Comparison of ENCODE assay signal across 8 cellular contexts in the genomic region with DNA sequence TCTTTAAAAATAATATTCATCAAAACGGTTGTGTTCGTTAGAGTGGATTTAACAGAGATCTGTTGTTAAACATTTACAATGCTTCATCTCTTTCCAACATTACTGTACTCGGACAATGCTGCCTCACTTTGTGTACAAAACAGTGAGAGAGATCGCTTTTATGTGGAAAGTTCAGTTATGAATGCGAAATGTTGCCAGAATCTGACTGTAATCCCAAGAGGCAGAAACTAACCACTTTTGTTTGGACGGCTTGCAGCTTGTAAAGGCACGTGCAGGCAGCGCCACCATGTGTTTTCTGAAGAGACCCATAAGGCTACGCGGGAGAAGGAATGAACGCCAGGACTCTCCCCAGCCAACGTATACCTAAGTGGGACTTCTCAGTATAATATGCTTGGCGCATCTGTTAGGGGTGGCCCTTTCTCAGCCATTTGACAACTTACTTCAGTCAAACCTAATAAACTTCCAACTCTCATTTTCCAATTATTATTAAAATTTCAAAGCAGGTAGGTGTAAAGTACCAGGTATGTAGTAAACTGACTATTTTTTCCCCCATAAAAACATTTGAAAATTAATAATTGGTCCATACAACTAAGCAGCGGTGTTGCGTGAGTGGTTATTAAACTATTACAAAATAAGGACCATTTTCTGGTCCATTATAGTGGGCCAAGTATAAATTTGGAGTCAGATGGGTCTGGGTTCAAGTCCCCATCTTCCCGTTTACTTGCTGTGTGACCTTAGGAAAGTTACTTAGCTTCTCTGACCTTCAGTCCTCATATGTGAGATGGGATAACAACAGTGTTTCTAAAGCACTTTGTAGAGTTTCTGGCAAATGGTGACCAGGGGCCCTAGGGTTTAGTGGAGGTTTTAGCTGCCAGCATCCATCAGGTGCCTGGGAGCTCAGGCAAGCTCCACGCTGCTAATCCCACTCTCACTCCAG. TPM values are rescaled to one million over a fixed set of nuclear protein-coding genes. Genes with fewer than 3 reads are reported as not detected.
DNase-seq lines count a peak whose midpoint lies in the region; ATAC-seq and TF ChIP-seq lines count a peak whose summit lies in the region.

No MANE protein-coding gene starts in this region.

- no peaks in the 10 kb centered on the region for H3K36me3 Mint-ChIP-seq in activated T-helper 2 cell treated with anti-CD3 and anti-CD28 coated beads, Interferon-gamma antibody, Interleukin-2, Interleukin-4, amounts not matched to agents 10 μg/mL and 5 μg/mL and 100 μg/mL, durations not matched to agents 14 hours and 24 hours and 36 hours (ENCODE audit: low read depth)
- H3K36me3 Mint-ChIP-seq in neural progenitor cell = peaks cover 9% of the 10 kb centered on the region

- TF ChIP-seq CTCF in Panc1 (IDR thresholded peaks at IDR 0.05) (peak; percentile 89), fibroblast of the aortic adventitia (IDR thresholded peaks at IDR 0.05; ENCODE audit: insufficient read depth, low read length) (peak; percentile 78), neural progenitor cell (IDR thresholded peaks at IDR 0.05) (peak; percentile 92), thyroid gland (IDR thresholded peaks at IDR 0.05) (peak; percentile 37 to 86 (median 76))

- H3K4me3 ChIP-seq in Panc1 (ENCODE audit: low read depth in 2 of 2, low read length in 2 of 2) (no peak overlapping the region), fibroblast of the aortic adventitia (ENCODE audit: low read depth, low read length) (no peak overlapping the region), neural progenitor cell (no peak overlapping the region), thyroid gland (replicated peaks in 1 of 3) (no peak overlapping the region)

- H3K9me3 ChIP-seq in Panc1 (ENCODE audit: control insufficient read depth, insufficient read depth, low read depth, low read length) (no peaks in the 10 kb centered on the region), neural progenitor cell (ENCODE audit: low read depth) (no peaks in the 10 kb centered on the region), thyroid gland (no peaks in the 10 kb centered on the region)

- H3K4me1 Mint-ChIP-seq in activated T-helper 2 cell treated with anti-CD3 and anti-CD28 coated beads, Interferon-gamma antibody, Interleukin-2, Interleukin-4, amounts not matched to agents 10 μg/mL and 5 μg/mL and 100 μg/mL, durations not matched to agents 14 hours and 24 hours and 36 hours (ENCODE audit: low read depth) = peaks cover 17% of the 10 kb centered on the region
- peaks cover 37% of the 10 kb centered on the region for H3K4me1 Mint-ChIP-seq in neural progenitor cell

- peak overlapping the region; percentile 77 for H2AFZ ChIP-seq in neural progenitor cell (replicated peaks)

- no peaks in the 10 kb centered on the region for H3K9me3 Mint-ChIP-seq in activated T-helper 2 cell treated with anti-CD3 and anti-CD28 coated beads, Interferon-gamma antibody, Interleukin-2, Interleukin-4, amounts not matched to agents 10 μg/mL and 5 μg/mL and 100 μg/mL, durations not matched to agents 14 hours and 24 hours and 36 hours
- H3K9me3 Mint-ChIP-seq in neural progenitor cell = peaks cover 14% of the 10 kb centered on the region

- H3K27me3 ChIP-seq in Panc1 (ENCODE audit: control insufficient read depth, insufficient read depth, low read length) (peaks cover 7% of the 10 kb centered on the region), neural progenitor cell (peaks cover 5% of the 10 kb centered on the region), thyroid gland (no peaks in the 10 kb centered on the region)

- H3K27me3 Mint-ChIP-seq in activated T-helper 2 cell treated with anti-CD3 and anti-CD28 coated beads, Interferon-gamma antibody, Interleukin-2, Interleukin-4, amounts not matched to agents 10 μg/mL and 5 μg/mL and 100 μg/mL, durations not matched to agents 14 hours and 24 hours and 36 hours (ENCODE audit: low read depth) = peaks cover 38% of the 10 kb centered on the region
- peaks cover 3% of the 10 kb centered on the region for H3K27me3 Mint-ChIP-seq in neural progenitor cell (ENCODE audit: insufficient read depth, low read depth)

- 26 to 31% methylated on average over 17 of the region's 17 CpGs for WGBS in thyroid gland, 2 donors

- no peak overlapping the region for H3K4me3 Mint-ChIP-seq in activated T-helper 2 cell treated with anti-CD3 and anti-CD28 coated beads, Interferon-gamma antibody, Interleukin-2, Interleukin-4, amounts not matched to agents 10 μg/mL and 5 μg/mL and 100 μg/mL, durations not matched to agents 14 hours and 24 hours and 36 hours (ENCODE audit: low read depth)
- H3K4me3 Mint-ChIP-seq in neural progenitor cell = no peak overlapping the region

- no peak overlapping the region for H3K27ac Mint-ChIP-seq in activated T-helper 2 cell treated with anti-CD3 and anti-CD28 coated beads, Interferon-gamma antibody, Interleukin-2, Interleukin-4, amounts not matched to agents 10 μg/mL and 5 μg/mL and 100 μg/mL, durations not matched to agents 14 hours and 24 hours and 36 hours
- H3K27ac Mint-ChIP-seq in neural progenitor cell = no peak overlapping the region

- DNase-seq in COLO829 (ENCODE audit: low spot score) (peak; percentile 89), Kasumi-1 (lab: John Stamatoyannopoulos, UW) (peak; percentile 86 to 88), Panc1 (ENCODE audit: low read depth, low spot score) (peak; percentile 33), fibroblast of the aortic adventitia (ENCODE audit: low read depth) (peak; percentile 98), neural progenitor cell (ENCODE audit: low spot score) (peak; percentile 93), thyroid gland (peak; percentile 81 to 84)
- peak; percentile 24 for DNase-seq in activated T-helper 2 cell treated with anti-CD3 and anti-CD28 coated beads, Interferon-gamma antibody, Interleukin-2, Interleukin-4, amounts not matched to agents 10 μg/mL and 5 μg/mL and 100 μg/mL, durations not matched to agents 14 hours and 24 hours and 36 hours (ENCODE audit: low spot score)

- no peak overlapping the region for H3K4me2 ChIP-seq in neural progenitor cell

- ATAC-seq in GM21390 (IDR thresholded peaks at IDR 0.05; ENCODE audit: unreplicated experiment) (peak; percentile 66), Panc1 (peak; percentile 96)

- no peaks in the 10 kb centered on the region for H3F3A ChIP-seq in neural progenitor cell (ENCODE audit: low read depth)

- in situ Hi-C loops in Panc1 (cut with HindIII; ENCODE audit: low pct_unique_long_range_greater_than_20kb, low sequenced_read_pairs) = no loop called here

- H4K20me1 ChIP-seq in neural progenitor cell (ENCODE audit: low read depth) = no peaks in the 10 kb centered on the region

- POLR2A ChIA-PET in Panc1 (lab: Charles Lee) = no interaction called here

- H3K36me3 ChIP-seq in Panc1 (ENCODE audit: control insufficient read depth, insufficient read depth, low read length) = no peaks in the 10 kb centered on the region
- H3K36me3 ChIP-seq in neural progenitor cell = no peaks in the 10 kb centered on the region
- no peaks in the 10 kb centered on the region for H3K36me3 ChIP-seq in thyroid gland

- no peaks in the 10 kb centered on the region for H3K79me2 ChIP-seq in neural progenitor cell (ENCODE audit: low read depth)

- H3K27ac ChIP-seq in Panc1 (ENCODE audit: low read length) = no peak overlapping the region
- H3K27ac ChIP-seq in neural progenitor cell = no peak overlapping the region
- no peak overlapping the region for H3K27ac ChIP-seq in thyroid gland

- BruUV-seq in Panc1 (replicated peaks; lab: Mats Ljungman, UMichigan) = no TSS peak

- H3K4me1 ChIP-seq in Panc1 (ENCODE audit: control insufficient read depth, insufficient read depth, low read length) = no peaks in the 10 kb centered on the region; the same call in 1 of the 2 replicates
- no peaks in the 10 kb centered on the region for H3K4me1 ChIP-seq in neural progenitor cell
- H3K4me1 ChIP-seq in thyroid gland = peaks cover 0 to 3% of the 10 kb centered on the region in 2 donors

- intact Hi-C loops in Panc1 (cut with micrococcal nuclease; ENCODE audit: unreplicated experiment) = loop anchor here (1.0 kb wide), 1 partner anchor 549 kb away; no protein-coding TSS in a partner anchor
- intact Hi-C loops in activated T-helper 2 cell treated with anti-CD3 and anti-CD28 coated beads, Interferon-gamma antibody, Interleukin-2, Interleukin-4, amounts not matched to agents 10 μg/mL and 5 μg/mL and 100 μg/mL, durations not matched to agents 14 hours and 24 hours and 36 hours (cut with micrococcal nuclease) = loop anchor here (1.0 to 10.0 kb wide), 3 partner anchors 125 to 645 kb away; no protein-coding TSS in a partner anchor
- intact Hi-C loops in thyroid gland (cut with DNase I) = loop anchor here (5.0 to 10.0 kb wide), 2 partner anchors 65 to 548 kb away; a partner anchor contains a TSS

- no peak overlapping the region for H3K9ac ChIP-seq in neural progenitor cell

- CTCF ChIA-PET in Panc1 (lab: Charles Lee) = interaction anchor here (1.2 kb wide), 1 partner anchor 549 kb away, joined by 4 read pairs; no protein-coding TSS in a partner anchor

- TF ChIP-seq POLR2A in thyroid gland (IDR thresholded peaks at IDR 0.05) = no peak

RNA-seq across cellular contexts. Expression of a gene that starts 5.6 kb away (rescaled TPM):
- total RNA-seq in Panc1 (2021; ENCODE audit: unreplicated experiment) (27.8 TPM), fibroblast of the aortic adventitia (ENCODE audit: low replicate concordance) (44.6 and 73.6 TPM in 2 replicates), neural progenitor cell (ENCODE audit: low replicate concordance) (30.1 and 56.6 TPM in 2 replicates), thyroid gland (10 to 100 TPM; 47.5 to 56.4 (median 53.1) TPM)
- polyA plus RNA-seq in Panc1 (2012; ENCODE audit: insufficient read length) = 11.6 TPM
- total RNA-seq in activated T-helper 2 cell treated with anti-CD3 and anti-CD28 coated beads, Interferon-gamma antibody, Interleukin-2, Interleukin-4, amounts not matched to agents 10 μg/mL and 5 μg/mL and 100 μg/mL, durations not matched to agents 14 hours and 24 hours and 36 hours = 35.2 and 35.3 TPM in 2 replicates

Comparison
In these comparisons a context has a peak if more than half of its experiments do, and no peak if none do; other contexts are left out.
1. DNase-seq: peak in every context shown above with its lines; median percentile 98 in fibroblast of the aortic adventitia; 93 in neural progenitor cell; 89 in COLO829; 87 in Kasumi-1; 82 in thyroid gland; 33 in Panc1; 24 in activated T-helper 2 cell treated with anti-CD3 and anti-CD28 coated beads, Interferon-gamma antibody, Interleukin-2, Interleukin-4, amounts not matched to agents 10 μg/mL and 5 μg/mL and 100 μg/mL, durations not matched to agents 14 hours and 24 hours and 36 hours.